39 cellular contexts compared by ENCODE assay signal in genomic region chr1:36849956-36850355, GRCh38.
"Had no signal": no experiment of that assay in that cellular context is flagged by ENCODE, and none has a peak within 500 bp of the region (broad histone marks: within the 10 kb centered on the region; RNA-seq: fewer than 3 reads in every experiment).

No MANE protein-coding gene starts in this region.

- H3K4me3 ChIP-seq: adrenal gland, body of pancreas, breast epithelium had no signal

- H3K4me3 Mint-ChIP-seq: activated CD4-positive, alpha-beta memory T cell treated with anti-CD3 and anti-CD28 coated beads for 36 hours; activated CD4-positive, alpha-beta T cell treated with anti-CD3 and anti-CD28 coated beads, Interleukin-2, amount 10 ng/mL, durations not matched to agents 24 days and 14 days; activated CD8-positive, alpha-beta T cell treated with anti-CD3 and anti-CD28 coated beads for 36 hours; activated naive CD4-positive, alpha-beta T cell treated with anti-CD3 and anti-CD28 coated beads for 36 hours; activated naive CD8-positive, alpha-beta T cell treated with anti-CD3 and anti-CD28 coated beads for 36 hours; activated T-cell treated with anti-CD3 and anti-CD28 coated beads, Interleukin-2, amount 50 U/mL, for 4 hours; activated T-cell treated with anti-CD3 and anti-CD28 coated beads, Interleukin-2, amount 50 U/mL, for 72 hours; activated T-helper 1 cell treated with anti-CD3 and anti-CD28 coated beads, Interleukin-12 subunit alpha, Interleukin-12 subunit beta, Interleukin-2, Interleukin-4 antibody, amounts not matched to agents 30 ng/mL and 10 ng/mL and 1 ng/mL, durations not matched to agents 14 hours and 24 hours and 36 hours; activated T-helper 17 cell treated with anti-CD3 and anti-CD28 coated beads, Interleukin-2, amount 50 U/mL, for 72 hours; T-helper 1 cell treated with Interleukin-12 subunit alpha and Interleukin-12 subunit beta and Interleukin-4 antibody, amounts not matched to agents 30 μg/mL and 1 μg/mL, for 36 hours; T-helper 2 cell treated with Interferon-gamma antibody and Interleukin-4, amounts not matched to agents 5 μg/mL and 100 μg/mL, for 36 hours; WTC11 had no signal

- H3K36me3 Mint-ChIP-seq: activated CD4-positive, alpha-beta memory T cell treated with anti-CD3 and anti-CD28 coated beads for 36 hours; activated naive CD4-positive, alpha-beta T cell treated with anti-CD3 and anti-CD28 coated beads, Interleukin-2, amount 50 U/mL, for 72 hours; activated naive CD8-positive, alpha-beta T cell treated with anti-CD3 and anti-CD28 coated beads for 36 hours; WTC11 had no signal

- H3K4me1 ChIP-seq: adrenal gland, body of pancreas, breast epithelium had no signal

- ATAC-seq: activated CD4-positive, CD25-positive, alpha-beta regulatory T cell treated with anti-CD3 and anti-CD28 coated beads, Interleukin-2, amount 50 U/mL, for 24 hours; activated CD8-positive, alpha-beta T cell treated with anti-CD3 and anti-CD28 coated beads for 36 hours; activated naive CD4-positive, alpha-beta T cell treated with anti-CD3 and anti-CD28 coated beads, Interleukin-2, amount 50 U/mL, for 72 hours; activated T-cell treated with anti-CD3 and anti-CD28 coated beads, Interleukin-2, amount 50 U/mL, for 4 hours; activated T-cell treated with anti-CD3 and anti-CD28 coated beads, Interleukin-2, amount 50 U/mL, for 72 hours; activated T-helper 17 cell treated with anti-CD3 and anti-CD28 coated beads, Interleukin-2, amount 50 U/mL, for 72 hours; body of pancreas; WTC11 had no signal

- FAIRE-seq: astrocyte, TTC549 had no signal

- H3K9me3 Mint-ChIP-seq: activated CD4-positive, alpha-beta memory T cell treated with anti-CD3 and anti-CD28 coated beads for 36 hours; activated CD4-positive, alpha-beta T cell treated with anti-CD3 and anti-CD28 coated beads, Interleukin-2, amount 10 ng/mL, durations not matched to agents 24 days and 14 days; activated CD8-positive, alpha-beta T cell treated with anti-CD3 and anti-CD28 coated beads for 36 hours; activated naive CD4-positive, alpha-beta T cell treated with anti-CD3 and anti-CD28 coated beads for 36 hours; activated naive CD4-positive, alpha-beta T cell treated with anti-CD3 and anti-CD28 coated beads, Interleukin-2, amount 50 U/mL, for 72 hours; activated naive CD8-positive, alpha-beta T cell treated with anti-CD3 and anti-CD28 coated beads for 36 hours; activated T-cell treated with anti-CD3 and anti-CD28 coated beads, Interleukin-2, amount 50 U/mL, for 4 hours; activated T-cell treated with anti-CD3 and anti-CD28 coated beads, Interleukin-2, amount 50 U/mL, for 72 hours; activated T-helper 1 cell treated with anti-CD3 and anti-CD28 coated beads, Interleukin-12 subunit alpha, Interleukin-12 subunit beta, Interleukin-2, Interleukin-4 antibody, amounts not matched to agents 30 ng/mL and 10 ng/mL and 1 ng/mL, durations not matched to agents 14 hours and 24 hours and 36 hours; activated T-helper 17 cell treated with anti-CD3 and anti-CD28 coated beads, Interleukin-2, amount 50 U/mL, for 72 hours; T-helper 1 cell treated with Interleukin-12 subunit alpha and Interleukin-12 subunit beta and Interleukin-4 antibody, amounts not matched to agents 30 μg/mL and 1 μg/mL, for 36 hours; T-helper 2 cell treated with Interferon-gamma antibody and Interleukin-4, amounts not matched to agents 5 μg/mL and 100 μg/mL, for 36 hours; WTC11 had no signal

- H3K36me3 ChIP-seq: adrenal gland, brain microvascular endothelial cell, breast epithelium had no signal

- H3K4me1 Mint-ChIP-seq: activated CD4-positive, alpha-beta T cell treated with anti-CD3 and anti-CD28 coated beads, Interleukin-2, amount 10 ng/mL, durations not matched to agents 24 days and 14 days; activated naive CD8-positive, alpha-beta T cell treated with anti-CD3 and anti-CD28 coated beads for 36 hours; activated T-helper 17 cell treated with anti-CD3 and anti-CD28 coated beads, Interleukin-2, amount 50 U/mL, for 72 hours had no signal

- H3K27ac Mint-ChIP-seq: activated CD4-positive, alpha-beta memory T cell treated with anti-CD3 and anti-CD28 coated beads for 36 hours; activated CD4-positive, alpha-beta T cell treated with anti-CD3 and anti-CD28 coated beads, Interleukin-2, amount 10 ng/mL, durations not matched to agents 24 days and 14 days; activated CD8-positive, alpha-beta T cell treated with anti-CD3 and anti-CD28 coated beads for 36 hours; activated naive CD4-positive, alpha-beta T cell treated with anti-CD3 and anti-CD28 coated beads for 36 hours; activated naive CD4-positive, alpha-beta T cell treated with anti-CD3 and anti-CD28 coated beads, Interleukin-2, amount 50 U/mL, for 72 hours; activated naive CD8-positive, alpha-beta T cell treated with anti-CD3 and anti-CD28 coated beads for 36 hours; activated T-cell treated with anti-CD3 and anti-CD28 coated beads, Interleukin-2, amount 50 U/mL, for 72 hours; activated T-helper 1 cell treated with anti-CD3 and anti-CD28 coated beads, Interleukin-12 subunit alpha, Interleukin-12 subunit beta, Interleukin-2, Interleukin-4 antibody, amounts not matched to agents 30 ng/mL and 10 ng/mL and 1 ng/mL, durations not matched to agents 14 hours and 24 hours and 36 hours; activated T-helper 17 cell treated with anti-CD3 and anti-CD28 coated beads, Interleukin-2, amount 50 U/mL, for 72 hours; T-helper 1 cell treated with Interleukin-12 subunit alpha and Interleukin-12 subunit beta and Interleukin-4 antibody, amounts not matched to agents 30 μg/mL and 1 μg/mL, for 36 hours; T-helper 2 cell treated with Interferon-gamma antibody and Interleukin-4, amounts not matched to agents 5 μg/mL and 100 μg/mL, for 36 hours; WTC11 had no signal

- H3K27ac ChIP-seq: adrenal gland, body of pancreas, brain microvascular endothelial cell, breast epithelium, VCaP had no signal

- DNase-seq: activated CD4-positive, alpha-beta memory T cell treated with anti-CD3 and anti-CD28 coated beads for 36 hours; activated CD4-positive, alpha-beta T cell treated with anti-CD3 and anti-CD28 coated beads for 1 hour; activated CD4-positive, alpha-beta T cell treated with anti-CD3 and anti-CD28 coated beads for 4 hours; activated CD4-positive, alpha-beta T cell treated with anti-CD3 and anti-CD28 coated beads, Interleukin-2, amount 10 ng/mL, durations not matched to agents 24 days and 14 days; activated CD4-positive, alpha-beta T cell treated with anti-CD3 and anti-CD28 coated beads, Interleukin-2, amount 50 U/mL, for 1 hour; activated CD4-positive, alpha-beta T cell treated with anti-CD3 and anti-CD28 coated beads, Interleukin-2, amount 50 U/mL, for 4 hours; activated CD4-positive, CD25-positive, alpha-beta regulatory T cell; activated CD8-positive, alpha-beta memory T cell treated with anti-CD3 and anti-CD28 coated beads, Interleukin-2, amount 50 U/mL, for 4 hours; activated CD8-positive, alpha-beta T cell treated with anti-CD3 and anti-CD28 coated beads for 36 hours; activated effector memory CD4-positive, alpha-beta T cell treated with anti-CD3 and anti-CD28 coated beads, Interleukin-2, amount 50 U/mL, for 16 hours; activated gamma-delta T cell treated with Interleukin-2 at 50 U/mL for 16 hours; activated naive CD4-positive, alpha-beta T cell; activated naive CD4-positive, alpha-beta T cell treated with anti-CD3 and anti-CD28 coated beads for 36 hours; activated naive CD4-positive, alpha-beta T cell treated with anti-CD3 and anti-CD28 coated beads, Interleukin-2, amount 50 U/mL, for 16 hours; activated naive CD8-positive, alpha-beta T cell treated with anti-CD3 and anti-CD28 coated beads for 36 hours; activated T-cell treated with anti-CD3 and anti-CD28 coated beads for 4 hours; activated T-cell treated with anti-CD3 and anti-CD28 coated beads, Interleukin-2, amount 50 U/mL, for 1 hour; activated T-cell treated with anti-CD3 and anti-CD28 coated beads, Interleukin-2, amount 50 U/mL, for 4 hours; activated T-cell treated with anti-CD3 and anti-CD28 coated beads, Interleukin-2, amount 50 U/mL, for 72 hours; adrenal gland; amniotic stem cell; aorta; body of pancreas; brain microvascular endothelial cell; central memory CD4-positive, alpha-beta T cell; T-helper 1 cell; T-helper 2 cell; T-helper 9 cell had no signal

- H3K9me3 ChIP-seq: adrenal gland, body of pancreas, breast epithelium had no signal

- H3K27me3 ChIP-seq: body of pancreas, brain microvascular endothelial cell had no signal
